Comparison of ENCODE assay signal across 8 cellular contexts in the genomic region with DNA sequence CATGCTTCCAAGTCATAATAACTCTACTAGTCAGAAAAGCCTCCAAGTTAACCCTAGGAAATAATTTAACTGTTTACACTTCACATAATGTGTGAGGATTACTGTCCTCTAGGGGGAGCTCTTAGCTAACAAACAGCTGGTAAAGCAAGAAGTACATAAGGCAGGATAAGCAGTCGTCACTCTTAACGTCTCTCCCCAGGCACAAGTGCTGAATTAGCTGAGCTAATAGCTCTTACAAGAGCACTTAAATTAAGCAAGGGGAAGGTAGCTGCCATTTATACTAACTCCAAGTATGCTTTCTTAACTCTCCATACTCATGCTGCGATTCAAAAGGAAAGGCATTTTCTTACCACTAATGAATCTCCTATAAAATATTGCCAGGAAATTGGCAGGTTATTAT.
A peak's percentile ranks its signal among the peaks of the same experiment; 100 is the strongest.
DNase-seq lines count a peak whose midpoint lies in the region; TF ChIP-seq lines count a peak whose summit lies in the region.

No MANE protein-coding gene starts in this region.

- H2BK12ac ChIP-seq in mesenchymal stem cell (ENCODE audit: low read length in 2 of 2) = no peak overlapping the region

- H3K36me3 ChIP-seq in KMS-11 (ENCODE audit: insufficient read depth) = no peaks in the 10 kb centered on the region
- H3K36me3 ChIP-seq in mesenchymal stem cell (ENCODE audit: control insufficient read depth in 1 of 2, insufficient read depth in 2 of 2, low read depth in 1 of 2, low read length in 2 of 2) = no peaks in the 10 kb centered on the region

- H2BK5ac ChIP-seq in mesenchymal stem cell (ENCODE audit: low read depth, low read length, poor library complexity, severe bottlenecking) = no peak overlapping the region

- no peaks in the 10 kb centered on the region for H3K27me3 ChIP-seq in KMS-11 (ENCODE audit: insufficient read depth, low read depth)
- no peaks in the 10 kb centered on the region for H3K27me3 ChIP-seq in mesenchymal stem cell (ENCODE audit: control insufficient read depth in 1 of 2, insufficient read depth in 1 of 2, low read length in 2 of 2)

- H3K9me3 ChIP-seq in mesenchymal stem cell (ENCODE audit: control insufficient read depth, low read length) = no peaks in the 10 kb centered on the region

- H3K4me2 ChIP-seq in KMS-11 (no peak overlapping the region), mesenchymal stem cell (ENCODE audit: low read length, poor library complexity, severe bottlenecking) (no peak overlapping the region)

- H2BK15ac ChIP-seq in mesenchymal stem cell (ENCODE audit: low read depth, poor library complexity, severe bottlenecking) = no peak overlapping the region

- no peaks in the 10 kb centered on the region for H3K79me1 ChIP-seq in mesenchymal stem cell (replicated peaks; ENCODE audit: low read length, poor library complexity, severe bottlenecking)

- H3K18ac ChIP-seq in mesenchymal stem cell (ENCODE audit: low read depth in 1 of 2, low read length in 2 of 2) = no peak overlapping the region

- H2AFZ ChIP-seq in KMS-11 (ENCODE audit: low read depth) = no peak overlapping the region
- H2AFZ ChIP-seq in mesenchymal stem cell (ENCODE audit: low read depth, low read length) = no peak overlapping the region

- H3K9ac ChIP-seq in KMS-11 = no peak overlapping the region
- H3K9ac ChIP-seq in mesenchymal stem cell (ENCODE audit: low read length) = no peak overlapping the region

- intact Hi-C loops in posterior vena cava (cut with DNase I) = loop anchor here (10.0 kb wide), 2 partner anchors 388 to 428 kb away; no protein-coding TSS in a partner anchor

- H3K4me1 ChIP-seq in KMS-11 (ENCODE audit: low read depth, poor library complexity, severe bottlenecking) = peaks cover 13% of the 10 kb centered on the region
- H3K4me1 ChIP-seq in mesenchymal stem cell (ENCODE audit: control insufficient read depth, insufficient read depth, low read depth, low read length) = peaks cover 3% of the 10 kb centered on the region

- peak; percentile 64 for DNase-seq in EL
- peak; percentile 58 for DNase-seq in NOMO-1 treated with DMSO at 0.1 percent for 48 hours (lab: John Stamatoyannopoulos, UW; ENCODE audit: unreplicated experiment)
- DNase-seq in cardiac fibroblast (ENCODE audit: low read depth in 2 of 2) = peak; percentile 83 to 87
- DNase-seq in mesenchymal stem cell = peak; percentile 78
- DNase-seq in stimulated activated naive CD4-positive, alpha-beta T cell treated with Interleukin-2 at 50 U/mL for 16 hours (lab: John Stamatoyannopoulos, UW) = no peak
- DNase-seq in activated CD8-positive, alpha-beta memory T cell treated with anti-CD3 and anti-CD28 coated beads, Interleukin-2, amount 50 U/mL, for 48 hours = no peak
- DNase-seq in posterior vena cava (ENCODE audit: low spot score) = no peak

- no peaks in the 10 kb centered on the region for H3K79me2 ChIP-seq in KMS-11 (ENCODE audit: insufficient read depth, low read depth)

- no peak overlapping the region for H2BK120ac ChIP-seq in mesenchymal stem cell (ENCODE audit: low read depth, low read length)

- WGBS in mesenchymal stem cell = 33% methylated on average over 3 of the region's 3 CpGs

- no peak overlapping the region for H3K4ac ChIP-seq in mesenchymal stem cell (ENCODE audit: low read depth in 1 of 2, low read length in 2 of 2)

- H4K20me1 ChIP-seq in KMS-11 (ENCODE audit: insufficient read depth) = no peaks in the 10 kb centered on the region

- H3K23ac ChIP-seq in mesenchymal stem cell (ENCODE audit: low read length in 2 of 2) = no peak overlapping the region

- H3K4me3 ChIP-seq in KMS-11 (IDR thresholded peaks at IDR 0.05; ENCODE audit: insufficient read depth, low read depth, low read length) (no peak overlapping the region), cardiac fibroblast (replicated peaks in 1 of 2; ENCODE audit: low read depth in 2 of 2, low read length in 2 of 2) (no peak overlapping the region), mesenchymal stem cell (ENCODE audit: insufficient read depth in 1 of 2, low read depth in 1 of 2, low read length in 2 of 2) (no peak overlapping the region)

- H4K8ac ChIP-seq in mesenchymal stem cell (ENCODE audit: low read length) = no peak overlapping the region

- TF ChIP-seq CTCF in KMS-11 (conservative IDR thresholded peaks at IDR 0.05; ENCODE audit: low read depth, low read length) (peak; percentile 92), cardiac fibroblast (IDR thresholded peaks at IDR 0.05; ENCODE audit: low read depth, low read length) (peak; percentile 57)

- H3K27ac ChIP-seq in KMS-11 = no peak overlapping the region
- no peak overlapping the region for H3K27ac ChIP-seq in mesenchymal stem cell (ENCODE audit: low read length, poor library complexity, severe bottlenecking)

- no peak overlapping the region for H2AK5ac ChIP-seq in mesenchymal stem cell (ENCODE audit: low read length, severe bottlenecking)

- no peak overlapping the region for H3K14ac ChIP-seq in mesenchymal stem cell (ENCODE audit: low read length in 2 of 2)

- no peak overlapping the region for H4K91ac ChIP-seq in mesenchymal stem cell (ENCODE audit: low read length)

Comparison
In these comparisons a context has a peak if more than half of its experiments do, and no peak if none do; other contexts are left out.
1. DNase-seq: peak in EL (single experiment), NOMO-1 treated with DMSO at 0.1 percent for 48 hours (single experiment), cardiac fibroblast (2 of 2) and mesenchymal stem cell (single experiment); none in stimulated activated naive CD4-positive, alpha-beta T cell treated with Interleukin-2 at 50 U/mL for 16 hours (single experiment), activated CD8-positive, alpha-beta memory T cell treated with anti-CD3 and anti-CD28 coated beads, Interleukin-2, amount 50 U/mL, for 48 hours (single experiment) and posterior vena cava (single experiment).